ENCODE assay signal across 21 cellular contexts in genomic region chr6:130896249-130896648, GRCh38.
A peak's percentile ranks its signal among the peaks of the same experiment; 100 is the strongest.
DNase-seq lines count a peak whose midpoint lies in the region; ATAC-seq and TF ChIP-seq lines count a peak whose summit lies in the region.
"Had no signal": no experiment of that assay in that cellular context is flagged by ENCODE, and none has a peak within 500 bp of the region (broad histone marks: within the 10 kb centered on the region; RNA-seq: fewer than 3 reads in every experiment).

No MANE protein-coding gene starts in this region.

- in situ Hi-C loops in mammary epithelial cell (cut with MboI; ENCODE audit: low sequenced_read_pairs in 2 of 2) = no loop called here

- CTCF ChIA-PET in mammary epithelial cell (lab: Charles Lee; ENCODE audit: low non-redundant PET) (no interaction called here), WTC11 (lab: Charles Lee) (no interaction called here)

- H3K79me2 ChIP-seq in mammary epithelial cell (ENCODE audit: insufficient read depth, low read length) = no peaks in the 10 kb centered on the region

- no peaks in the 10 kb centered on the region for H3K36me3 Mint-ChIP-seq in progenitor cell of endocrine pancreas (ENCODE audit: insufficient read depth)
- peaks cover 14% of the 10 kb centered on the region for H3K36me3 Mint-ChIP-seq in WTC11

- intact Hi-C loops in mammary epithelial cell (cut with micrococcal nuclease) = no loop called here

- 22% methylated on average over 5 of the region's 5 CpGs for WGBS in mammary epithelial cell (ENCODE audit: low coverage, missing lambda C conversion rate)

- BruUV-seq in mammary epithelial cell (replicated peaks; lab: Mats Ljungman, UMichigan) = no TSS peak

- no peak overlapping the region for H3K4me3 ChIP-seq in mammary epithelial cell (replicated peaks in 1 of 3; ENCODE audit: insufficient read depth in 1 of 3, low read depth in 2 of 3, low read length in 3 of 3)

- H2AFZ ChIP-seq in mammary epithelial cell (ENCODE audit: low read depth, low read length) = no peak overlapping the region

- H3K27me3 ChIP-seq in mammary epithelial cell (ENCODE audit: insufficient read depth, low read length) = no peaks in the 10 kb centered on the region

- H3K9me3 ChIP-seq in mammary epithelial cell (replicated peaks; ENCODE audit: insufficient read depth, low read length) = no peaks in the 10 kb centered on the region
- H3K9me3 ChIP-seq: SK-N-SH had no signal

- no peaks in the 10 kb centered on the region for H3K36me3 ChIP-seq in mammary epithelial cell (ENCODE audit: insufficient read depth, low read length)

- no peak overlapping the region for H3K9ac ChIP-seq in mammary epithelial cell (ENCODE audit: insufficient read depth, low read length)
- H3K9ac ChIP-seq: SK-N-SH had no signal

- no peaks in the 10 kb centered on the region for H4K20me1 ChIP-seq in mammary epithelial cell (ENCODE audit: insufficient read depth, low read length)

- no peak overlapping the region for H3K4me2 ChIP-seq in mammary epithelial cell (ENCODE audit: insufficient read depth, low read depth, low read length)
- H3K4me2 ChIP-seq: SK-N-SH had no signal

- POLR2A ChIA-PET in WTC11 (lab: Charles Lee) = no interaction called here

- H3K27me3 Mint-ChIP-seq in progenitor cell of endocrine pancreas (no peaks in the 10 kb centered on the region), WTC11 (ENCODE audit: low read depth) (no peaks in the 10 kb centered on the region)

- H3K27ac ChIP-seq in mammary epithelial cell (ENCODE audit: insufficient read depth, low read depth, low read length) = no peak overlapping the region

- dilution Hi-C loops in mammary epithelial cell (cut with HindIII; ENCODE audit: low sequenced_read_pairs) = no loop called here

- H3K4me3 Mint-ChIP-seq in progenitor cell of endocrine pancreas (ENCODE audit: low read depth) (no peak overlapping the region), WTC11 (no peak overlapping the region)
- H3K4me3 Mint-ChIP-seq: CD8-positive, alpha-beta memory T cell had no signal

- H3K9me3 Mint-ChIP-seq in progenitor cell of endocrine pancreas (ENCODE audit: low read depth) (no peaks in the 10 kb centered on the region), WTC11 (no peaks in the 10 kb centered on the region)
- H3K9me3 Mint-ChIP-seq: CD8-positive, alpha-beta memory T cell had no signal

- H3K4me1 ChIP-seq in mammary epithelial cell (ENCODE audit: insufficient read depth, low read length) = peaks cover 14% of the 10 kb centered on the region

- H3K27ac Mint-ChIP-seq in progenitor cell of endocrine pancreas (peak overlapping the region; percentile 39), WTC11 (no peak overlapping the region)
- H3K27ac Mint-ChIP-seq: CD8-positive, alpha-beta memory T cell had no signal

- ATAC-seq in WTC11 (no peak), HG02885 (IDR thresholded peaks at IDR 0.05; ENCODE audit: poor library complexity, unreplicated experiment) (no peak)
- ATAC-seq: HepG2 had no signal

- TF ChIP-seq CTCF in mammary epithelial cell (conservative IDR thresholded peaks at IDR 0.05 in 1 of 2, IDR thresholded peaks at IDR 0.05 in 1 of 2; ENCODE audit: extremely low read depth in 1 of 2, insufficient read depth in 1 of 2, low read depth in 1 of 2, low read length in 2 of 2) (no peak), progenitor cell of endocrine pancreas (IDR thresholded peaks at IDR 0.05; ENCODE audit: unreplicated experiment) (no peak), WTC11 (IDR thresholded peaks at IDR 0.05) (no peak)

- no peaks in the 10 kb centered on the region for H3K4me1 Mint-ChIP-seq in progenitor cell of endocrine pancreas (ENCODE audit: low read depth)
- no peaks in the 10 kb centered on the region for H3K4me1 Mint-ChIP-seq in WTC11
- H3K4me1 Mint-ChIP-seq: CD8-positive, alpha-beta memory T cell had no signal

- peak; percentile 48 for DNase-seq in Ammon's horn (ENCODE audit: low spot score)
- DNase-seq in MV-4-11 (lab: John Stamatoyannopoulos, UW) = peak; percentile 5
- DNase-seq in mammary epithelial cell = peak; percentile 63
- DNase-seq in progenitor cell of endocrine pancreas (ENCODE audit: low spot score, unreplicated experiment) = no peak
- no peak for DNase-seq in WTC11 (ENCODE audit: low spot score)
- DNase-seq in AG08396 (ENCODE audit: low spot score) = no peak
- DNase-seq in activated CD8-positive, alpha-beta memory T cell treated with anti-CD3 and anti-CD28 coated beads, Interleukin-2, amount 50 U/mL, for 48 hours = no peak
- DNase-seq: CD8-positive, alpha-beta memory T cell; DMS79; KBM-7; NCI-H1436 treated with DMSO at 0.1 percent for 48 hours; NCI-H2081; NCI-H2171 treated with DMSO at 0.1 percent for 48 hours; NCI-H446; NCI-H526 treated with DMSO at 0.1 percent for 48 hours; OCI-M1; RPMI8226; SHP77 treated with DMSO at 0.1 percent for 48 hours; SK-N-SH had no signal

TF ChIP-seq in WTC11, 78 proteins besides CTCF, POLR2A, EP300 and RAD21:
- no peak for TF ChIP-seq ZBTB21 (CRISPR knock-in tag; IDR thresholded peaks at IDR 0.05; ENCODE audit: borderline replicate concordance)
- TF ChIP-seq, protein P1, sequence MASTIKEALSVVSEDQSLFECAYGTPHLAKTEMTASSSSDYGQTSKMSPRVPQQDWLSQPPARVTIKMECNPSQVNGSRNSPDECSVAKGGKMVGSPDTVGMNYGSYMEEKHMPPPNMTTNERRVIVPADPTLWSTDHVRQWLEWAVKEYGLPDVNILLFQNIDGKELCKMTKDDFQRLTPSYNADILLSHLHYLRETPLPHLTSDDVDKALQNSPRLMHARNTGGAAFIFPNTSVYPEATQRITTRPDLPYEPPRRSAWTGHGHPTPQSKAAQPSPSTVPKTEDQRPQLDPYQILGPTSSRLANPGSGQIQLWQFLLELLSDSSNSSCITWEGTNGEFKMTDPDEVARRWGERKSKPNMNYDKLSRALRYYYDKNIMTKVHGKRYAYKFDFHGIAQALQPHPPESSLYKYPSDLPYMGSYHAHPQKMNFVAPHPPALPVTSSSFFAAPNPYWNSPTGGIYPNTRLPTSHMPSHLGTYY (CRISPR knock-in tag; IDR thresholded peaks at IDR 0.05) = no peak
- TF ChIP-seq ZNF121 (CRISPR knock-in tag; IDR thresholded peaks at IDR 0.05) = no peak
- no peak for TF ChIP-seq TCF7 (CRISPR knock-in tag; IDR thresholded peaks at IDR 0.05; ENCODE audit: low read depth)
- no peak for TF ChIP-seq EMX1 (CRISPR knock-in tag; IDR thresholded peaks at IDR 0.05)
- TF ChIP-seq USF1 (CRISPR knock-in tag; IDR thresholded peaks at IDR 0.05) = no peak
- no peak for TF ChIP-seq ZNF138 (CRISPR knock-in tag; conservative IDR thresholded peaks at IDR 0.05)
- no peak for TF ChIP-seq GABPB1 (CRISPR knock-in tag; IDR thresholded peaks at IDR 0.05)
- TF ChIP-seq IRF2 (CRISPR knock-in tag; IDR thresholded peaks at IDR 0.05; ENCODE audit: borderline replicate concordance, low read depth) = no peak
- TF ChIP-seq RORB (CRISPR knock-in tag; IDR thresholded peaks at IDR 0.05) = no peak
- no peak for TF ChIP-seq FOXP4 (CRISPR knock-in tag; IDR thresholded peaks at IDR 0.05)
- no peak for TF ChIP-seq OVOL2 (CRISPR knock-in tag; IDR thresholded peaks at IDR 0.05; ENCODE audit: borderline replicate concordance)

Comparison
In these comparisons a context has a peak if more than half of its experiments do, and no peak if none do; other contexts are left out.
1. DNase-seq: peak in Ammon's horn (single experiment), MV-4-11 (single experiment) and mammary epithelial cell (single experiment); none in progenitor cell of endocrine pancreas (single experiment), WTC11 (single experiment), AG08396 (single experiment) and activated CD8-positive, alpha-beta memory T cell treated with anti-CD3 and anti-CD28 coated beads, Interleukin-2, amount 50 U/mL, for 48 hours (single experiment).